In the genomic region with DNA sequence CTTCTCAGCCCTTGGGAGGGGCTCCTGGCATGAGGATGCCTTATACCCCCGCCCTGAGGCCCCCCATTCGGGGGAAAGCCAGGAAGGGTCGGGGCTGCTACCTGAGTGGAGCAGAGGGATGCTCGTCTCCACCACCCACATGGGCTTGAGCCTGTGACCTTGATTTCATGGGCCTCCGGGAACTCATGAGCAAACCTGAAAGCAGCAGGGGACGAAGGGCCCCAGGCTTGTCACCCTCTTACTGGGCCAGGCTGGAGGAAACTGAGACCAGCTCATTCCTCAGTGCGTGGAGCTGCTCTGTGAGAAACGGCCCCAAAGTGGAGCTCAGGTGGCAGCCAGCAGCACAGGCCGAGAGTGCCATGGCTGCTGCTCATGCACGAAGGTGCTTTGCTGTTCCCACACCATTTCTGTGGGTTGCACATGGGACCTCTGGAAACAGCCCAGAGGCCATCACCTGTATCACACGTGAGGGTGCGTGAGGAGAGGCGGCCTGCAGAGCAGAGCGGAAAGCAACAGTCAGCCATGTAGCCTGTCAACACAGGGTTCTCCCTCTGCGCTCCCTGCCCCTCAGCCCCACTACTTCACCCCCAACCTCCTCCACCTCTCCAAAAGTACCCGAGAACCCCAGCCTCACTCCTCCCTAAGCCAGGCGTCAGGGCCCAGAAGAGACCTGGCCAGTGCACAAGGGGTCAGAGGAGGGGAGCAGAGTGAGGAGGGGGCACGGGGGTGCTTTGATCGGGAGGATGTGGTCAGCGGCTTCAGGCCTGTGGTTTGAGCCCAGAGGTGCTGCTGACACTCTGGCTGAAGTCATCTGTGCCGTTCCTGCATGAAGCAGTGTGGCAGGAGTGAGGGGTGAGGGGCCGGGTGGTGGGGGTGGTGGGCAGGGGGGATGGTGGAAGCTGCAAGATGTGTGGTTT, we compare ENCODE assay signal across 9 cellular contexts. TPM values are rescaled to one million over a fixed set of nuclear protein-coding genes. Genes with fewer than 3 reads are reported as not detected.
DNase-seq lines count a peak whose midpoint lies in the region; ATAC-seq lines count a peak whose summit lies in the region.
"Had no signal": no experiment of that assay in that cellular context is flagged by ENCODE, and none has a peak within 500 bp of the region (broad histone marks: within the 10 kb centered on the region; RNA-seq: fewer than 3 reads in every experiment).

No MANE protein-coding gene starts in this region.

- H3K23ac ChIP-seq in mesenchymal stem cell (ENCODE audit: low read length in 2 of 2): no peak overlapping the region

- H3K4me3 ChIP-seq in mesenchymal stem cell (ENCODE audit: insufficient read depth in 1 of 2, low read depth in 1 of 2, low read length in 2 of 2): no peak overlapping the region
- H3K4me3 ChIP-seq: right lobe of liver had no signal

- no peak overlapping the region for H2AFZ ChIP-seq in mesenchymal stem cell (ENCODE audit: low read depth, low read length)

- H3K18ac ChIP-seq in mesenchymal stem cell (ENCODE audit: low read depth in 1 of 2, low read length in 2 of 2): no peak overlapping the region

- no peaks in the 10 kb centered on the region for H3K36me3 ChIP-seq in mesenchymal stem cell (ENCODE audit: control insufficient read depth in 1 of 2, insufficient read depth in 2 of 2, low read depth in 1 of 2, low read length in 2 of 2)
- H3K36me3 ChIP-seq: right lobe of liver had no signal

- no peak overlapping the region for H2BK5ac ChIP-seq in mesenchymal stem cell (ENCODE audit: low read depth, low read length, poor library complexity, severe bottlenecking)

- 84% methylated on average over 19 of the region's 22 CpGs for WGBS in mesenchymal stem cell

- H4K91ac ChIP-seq in mesenchymal stem cell (ENCODE audit: low read length): no peak overlapping the region

- no peak overlapping the region for H2BK15ac ChIP-seq in mesenchymal stem cell (ENCODE audit: low read depth, poor library complexity, severe bottlenecking)

- H3K4me2 ChIP-seq in mesenchymal stem cell (ENCODE audit: low read length, poor library complexity, severe bottlenecking): no peak overlapping the region

- H3K36me3 Mint-ChIP-seq in stimulated activated effector memory CD8-positive, alpha-beta T cell treated with anti-CD3 and anti-CD28 coated beads, Interleukin-12 subunit alpha, Interleukin-12 subunit beta, amount 100 ng/mL, for 72 hours: peaks cover 35% of the 10 kb centered on the region

- peak; percentile 38 for ATAC-seq in HG03108 (IDR thresholded peaks at IDR 0.05; ENCODE audit: unreplicated experiment)
- ATAC-seq in stimulated activated effector memory CD8-positive, alpha-beta T cell treated with anti-CD3 and anti-CD28 coated beads, Interleukin-12 subunit alpha, Interleukin-12 subunit beta, amount 100 ng/mL, for 72 hours: peak; percentile 79
- ATAC-seq: right lobe of liver had no signal

- H3K4me1 Mint-ChIP-seq in stimulated activated effector memory CD8-positive, alpha-beta T cell treated with anti-CD3 and anti-CD28 coated beads, Interleukin-12 subunit alpha, Interleukin-12 subunit beta, amount 100 ng/mL, for 72 hours: peaks cover 96% of the 10 kb centered on the region

- no peak overlapping the region for H2BK12ac ChIP-seq in mesenchymal stem cell (ENCODE audit: low read length in 2 of 2)

- H3K9me3 ChIP-seq in mesenchymal stem cell (ENCODE audit: control insufficient read depth, low read length): no peaks in the 10 kb centered on the region
- H3K9me3 ChIP-seq: right lobe of liver had no signal

- H3K27ac Mint-ChIP-seq in stimulated activated effector memory CD8-positive, alpha-beta T cell treated with anti-CD3 and anti-CD28 coated beads, Interleukin-12 subunit alpha, Interleukin-12 subunit beta, amount 100 ng/mL, for 72 hours: peak overlapping the region; percentile 93

- no peak overlapping the region for H4K8ac ChIP-seq in mesenchymal stem cell (ENCODE audit: low read length)

- H2AK5ac ChIP-seq in mesenchymal stem cell (ENCODE audit: low read length, severe bottlenecking): no peak overlapping the region

- H3K4me3 Mint-ChIP-seq in stimulated activated effector memory CD8-positive, alpha-beta T cell treated with anti-CD3 and anti-CD28 coated beads, Interleukin-12 subunit alpha, Interleukin-12 subunit beta, amount 100 ng/mL, for 72 hours: peak overlapping the region; percentile 77

- peaks cover 10% of the 10 kb centered on the region for H3K4me1 ChIP-seq in mesenchymal stem cell (ENCODE audit: control insufficient read depth, insufficient read depth, low read depth, low read length)

- no peaks in the 10 kb centered on the region for H3K9me3 Mint-ChIP-seq in stimulated activated effector memory CD8-positive, alpha-beta T cell treated with anti-CD3 and anti-CD28 coated beads, Interleukin-12 subunit alpha, Interleukin-12 subunit beta, amount 100 ng/mL, for 72 hours

- H3K4ac ChIP-seq in mesenchymal stem cell (ENCODE audit: low read depth in 1 of 2, low read length in 2 of 2): no peak overlapping the region

- DNase-seq in activated CD4-positive, alpha-beta T cell treated with anti-CD3 and anti-CD28 coated beads for 48 hours: peak; percentile 88
- no peak for DNase-seq in activated CD4-positive, alpha-beta T cell treated with anti-CD3 and anti-CD28 coated beads for 1 hour
- peak; percentile 28 for DNase-seq in activated effector memory CD4-positive, alpha-beta T cell treated with Interleukin-2 at 50 U/mL for 16 hours
- DNase-seq in stimulated activated effector memory CD8-positive, alpha-beta T cell treated with anti-CD3 and anti-CD28 coated beads, Interleukin-12 subunit alpha, Interleukin-12 subunit beta, amount 100 ng/mL, for 72 hours (ENCODE audit: low spot score in 2 of 2): peak; percentile 54 to 92
- DNase-seq in mesenchymal stem cell: no peak
- DNase-seq in NOMO-1 treated with dmso at 0.1 percent for 144 hours (lab: John Stamatoyannopoulos, UW; ENCODE audit: unreplicated experiment): no peak
- DNase-seq in medulla oblongata (ENCODE audit: extremely low spot score): no peak

- H2BK120ac ChIP-seq in mesenchymal stem cell (ENCODE audit: low read depth, low read length): no peak overlapping the region

- H3K27me3 ChIP-seq in mesenchymal stem cell (ENCODE audit: control insufficient read depth in 1 of 2, insufficient read depth in 1 of 2, low read length in 2 of 2): peaks cover 12 to 31% of the 10 kb centered on the region in 2 experiments
- H3K27me3 ChIP-seq: right lobe of liver had no signal

- no peak overlapping the region for H3K9ac ChIP-seq in mesenchymal stem cell (ENCODE audit: low read length)

- no peak overlapping the region for H3K27ac ChIP-seq in mesenchymal stem cell (ENCODE audit: low read length, poor library complexity, severe bottlenecking)
- H3K27ac ChIP-seq: right lobe of liver had no signal

- no peaks in the 10 kb centered on the region for H3K79me1 ChIP-seq in mesenchymal stem cell (replicated peaks; ENCODE audit: low read length, poor library complexity, severe bottlenecking)

- H3K14ac ChIP-seq in mesenchymal stem cell (ENCODE audit: low read length in 2 of 2): no peak overlapping the region

RNA-seq across cellular contexts. Expression of a gene that starts 14.2 kb away (rescaled TPM):
- 4.9 TPM for polyA plus RNA-seq in mesenchymal stem cell (2013, experiment 1 of 2)
- polyA plus RNA-seq in mesenchymal stem cell (2013, experiment 2 of 2): 5.1 TPM

RNA-seq across cellular contexts. Expression of a gene that starts 24.2 kb away (rescaled TPM):
- polyA plus RNA-seq in mesenchymal stem cell (2013, experiment 1 of 2): 38.2 TPM
- polyA plus RNA-seq in mesenchymal stem cell (2013, experiment 2 of 2): 37.9 TPM

RNA-seq across cellular contexts. Expression of a gene that starts 48.4 kb away (rescaled TPM):
- not detected for polyA plus RNA-seq in mesenchymal stem cell (2013, experiment 1 of 2)
- not detected for polyA plus RNA-seq in mesenchymal stem cell (2013, experiment 2 of 2)

RNA-seq across cellular contexts. Expression of a gene that starts 54.4 kb away (rescaled TPM):
- polyA plus RNA-seq in mesenchymal stem cell (2013, experiment 1 of 2): not detected
- polyA plus RNA-seq in mesenchymal stem cell (2013, experiment 2 of 2): not detected

Comparison
In these comparisons a context has a peak if more than half of its experiments do, and no peak if none do; other contexts are left out.
1. DNase-seq: peak in activated CD4-positive, alpha-beta T cell treated with anti-CD3 and anti-CD28 coated beads for 48 hours (single experiment), activated effector memory CD4-positive, alpha-beta T cell treated with Interleukin-2 at 50 U/mL for 16 hours (single experiment) and stimulated activated effector memory CD8-positive, alpha-beta T cell treated with anti-CD3 and anti-CD28 coated beads, Interleukin-12 subunit alpha, Interleukin-12 subunit beta, amount 100 ng/mL, for 72 hours (2 of 2); none in activated CD4-positive, alpha-beta T cell treated with anti-CD3 and anti-CD28 coated beads for 1 hour (single experiment), mesenchymal stem cell (single experiment), NOMO-1 treated with dmso at 0.1 percent for 144 hours (single experiment) and medulla oblongata (single experiment).